21 cellular contexts compared by ENCODE assay signal in the genomic region with DNA sequence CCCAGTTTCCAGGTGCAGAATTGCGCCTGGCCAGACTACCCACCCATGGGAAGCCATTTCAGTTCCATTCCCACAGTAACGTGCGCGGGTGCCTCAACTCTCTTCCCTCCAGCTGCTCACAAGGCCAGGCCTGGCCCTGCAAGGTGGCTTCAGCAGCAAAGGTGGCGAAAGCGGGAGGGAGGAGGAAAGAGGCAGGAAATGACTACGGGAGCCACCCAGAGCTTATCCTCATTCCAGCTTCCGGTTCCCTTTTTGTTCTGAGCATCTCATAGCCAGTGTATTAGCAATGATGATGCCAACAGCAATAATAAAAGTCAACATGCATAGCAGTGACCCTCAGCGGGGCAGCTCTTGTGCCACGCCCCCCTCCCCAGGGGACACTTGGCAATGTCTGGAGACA.
A peak's percentile ranks its signal among the peaks of the same experiment; 100 is the strongest.
DNase-seq lines count a peak whose midpoint lies in the region; ATAC-seq and TF ChIP-seq lines count a peak whose summit lies in the region.
"Had no signal": no experiment of that assay in that cellular context is flagged by ENCODE, and none has a peak within 500 bp of the region (broad histone marks: within the 10 kb centered on the region; RNA-seq: fewer than 3 reads in every experiment).

No MANE protein-coding gene starts in this region.

- no peaks in the 10 kb centered on the region for H3K9me2 ChIP-seq in PC-3 (replicated peaks; ENCODE audit: low read length)

- H3K36me3 ChIP-seq in PC-3 (ENCODE audit: low read depth, low read length) (no peaks in the 10 kb centered on the region), gastroesophageal sphincter (no peaks in the 10 kb centered on the region)
- no peaks in the 10 kb centered on the region for H3K36me3 ChIP-seq in effector memory CD4-positive, alpha-beta T cell (ENCODE audit: control insufficient read depth, insufficient read depth, low read length)
- H3K36me3 ChIP-seq: heart right ventricle, SJSA1, thyroid gland had no signal

- TF ChIP-seq CTCF in PC-3 (conservative IDR thresholded peaks at IDR 0.05; ENCODE audit: low read depth, low read length) (no peak), fibroblast of pulmonary artery (IDR thresholded peaks at IDR 0.05; ENCODE audit: low read length, missing control alignments) (no peak), gastroesophageal sphincter (IDR thresholded peaks at IDR 0.05) (no peak), foreskin keratinocyte (conservative IDR thresholded peaks at IDR 0.05) (no peak)

- no peaks in the 10 kb centered on the region for H3K9me3 ChIP-seq in PC-3 (ENCODE audit: low read length)
- no peaks in the 10 kb centered on the region for H3K9me3 ChIP-seq in gastroesophageal sphincter
- H3K9me3 ChIP-seq in effector memory CD4-positive, alpha-beta T cell (ENCODE audit: control insufficient read depth, low read length): no peaks in the 10 kb centered on the region
- H3K9me3 ChIP-seq: heart right ventricle, SJSA1, thyroid gland had no signal

- no TSS peak for BruUV-seq in PC-3 (replicated peaks; lab: Mats Ljungman, UMichigan)

- no peaks in the 10 kb centered on the region for H3K27me3 ChIP-seq in PC-3 (ENCODE audit: low read length)
- H3K27me3 ChIP-seq in gastroesophageal sphincter: peaks cover 8% of the 10 kb centered on the region
- H3K27me3 ChIP-seq in foreskin keratinocyte: no peaks in the 10 kb centered on the region
- no peaks in the 10 kb centered on the region for H3K27me3 ChIP-seq in effector memory CD4-positive, alpha-beta T cell (replicated peaks; ENCODE audit: control insufficient read depth, insufficient read depth, low read length, poor library complexity, severe bottlenecking)
- H3K27me3 ChIP-seq: heart right ventricle, SJSA1, thyroid gland had no signal

- no peak overlapping the region for H3K4me2 ChIP-seq in PC-3 (ENCODE audit: low read length)

- ATAC-seq in PC-3 (peak; percentile 14; the same call in 1 of the 2 replicates), gastroesophageal sphincter (no peak), foreskin keratinocyte (no peak)
- ATAC-seq: naive thymus-derived CD8-positive, alpha-beta T cell had no signal

- H3K27ac ChIP-seq in PC-3 (ENCODE audit: low read length) (no peak overlapping the region), gastroesophageal sphincter (no peak overlapping the region), foreskin keratinocyte (no peak overlapping the region)
- H3K27ac ChIP-seq in effector memory CD4-positive, alpha-beta T cell (ENCODE audit: insufficient read depth, low read length, poor library complexity, severe bottlenecking): no peak overlapping the region
- H3K27ac ChIP-seq: heart right ventricle, parathyroid adenoma, SJSA1 had no signal

- peaks cover 34% of the 10 kb centered on the region for H3K4me1 ChIP-seq in PC-3 (ENCODE audit: insufficient read depth, low read length)
- no peaks in the 10 kb centered on the region for H3K4me1 ChIP-seq in gastroesophageal sphincter
- H3K4me1 ChIP-seq in foreskin keratinocyte: no peaks in the 10 kb centered on the region
- H3K4me1 ChIP-seq in effector memory CD4-positive, alpha-beta T cell (ENCODE audit: control insufficient read depth, insufficient read depth, low read length, poor library complexity, severe bottlenecking): no peaks in the 10 kb centered on the region

- H2AFZ ChIP-seq in PC-3 (ENCODE audit: low read length): no peak overlapping the region
- H2AFZ ChIP-seq: parathyroid adenoma had no signal

- H3F3A ChIP-seq in PC-3 (ENCODE audit: low read length, unreplicated experiment): no peaks in the 10 kb centered on the region

- POLR2A ChIA-PET in PC-3 (lab: Charles Lee; ENCODE audit: unreplicated experiment): no interaction called here

- peak; percentile 93 for DNase-seq in COR-L47 (lab: John Stamatoyannopoulos, UW)
- DNase-seq in PC-3: peak; percentile 41
- DNase-seq in fibroblast of pulmonary artery (ENCODE audit: low read depth): peak; percentile 31
- no peak for DNase-seq in NCI-H1436 (lab: John Stamatoyannopoulos, UW)
- DNase-seq in foreskin keratinocyte: no peak
- DNase-seq in effector memory CD4-positive, alpha-beta T cell: no peak
- DNase-seq: activated CD4-positive, CD25-positive, alpha-beta regulatory T cell treated with anti-CD3 and anti-CD28 coated beads, Interleukin-2, amount 50 U/mL, for 72 hours; H7; heart right ventricle; immature natural killer cell; naive thymus-derived CD8-positive, alpha-beta T cell; NCI-H2029; NCI-H446 treated with DMSO at 0.1 percent for 48 hours; stimulated activated CD4-positive, alpha-beta T cell treated with anti-CD3 and anti-CD28 coated beads, Interleukin-1b, Interleukin-23, amount 100 ng/mL, for 48 hours; stimulated activated naive CD4-positive, alpha-beta T cell; thyroid gland had no signal

- CTCF ChIA-PET in PC-3 (lab: Charles Lee): no interaction called here

- no peak for TF ChIP-seq POLR2A in gastroesophageal sphincter (IDR thresholded peaks at IDR 0.05)

- no peak overlapping the region for H3K9ac ChIP-seq in PC-3 (ENCODE audit: low read length)
- H3K9ac ChIP-seq: parathyroid adenoma had no signal

- intact Hi-C loops in PC-3 (cut with micrococcal nuclease): loop anchor here (5.0 kb wide), 2 partner anchors 44 to 169 kb away; a partner anchor contains a TSS

- H4K20me1 ChIP-seq in PC-3 (ENCODE audit: low read length): no peaks in the 10 kb centered on the region

- H3K4me3 ChIP-seq in PC-3 (ENCODE audit: low read length) (no peak overlapping the region), fibroblast of pulmonary artery (replicated peaks; ENCODE audit: low read depth, low read length) (no peak overlapping the region), gastroesophageal sphincter (no peak overlapping the region)
- no peak overlapping the region for H3K4me3 ChIP-seq in effector memory CD4-positive, alpha-beta T cell (ENCODE audit: insufficient read depth, low read depth, low read length, poor library complexity, severe bottlenecking)
- H3K4me3 ChIP-seq: heart right ventricle, lung, SJSA1, thyroid gland had no signal

- H3K79me2 ChIP-seq in PC-3 (ENCODE audit: low read length): no peaks in the 10 kb centered on the region
- H3K79me2 ChIP-seq: parathyroid adenoma had no signal

- no peak for TF ChIP-seq EP300 in Ishikawa (IDR thresholded peaks at IDR 0.05; ENCODE audit: borderline replicate concordance)
- TF ChIP-seq EP300 in gastroesophageal sphincter (IDR thresholded peaks at IDR 0.05): no peak

- no peak for TF ChIP-seq RAD21 in Ishikawa (IDR thresholded peaks at IDR 0.05; ENCODE audit: low read depth)

- 69 to 76% methylated on average over 2 to 7 of the region's 10 CpGs for WGBS in gastroesophageal sphincter (ENCODE audit: low coverage in 1 of 2), 2 donors

TF ChIP-seq in Ishikawa, 13 proteins besides CTCF, POLR2A, EP300 and RAD21:
- TF ChIP-seq YY1 (IDR thresholded peaks at IDR 0.05; ENCODE audit: low read depth) (no peak), TEAD4 (IDR thresholded peaks at IDR 0.05) (no peak), NFIC (IDR thresholded peaks at IDR 0.05) (peak; percentile 46; the same call in 1 of the 2 replicates), CEBPB (IDR thresholded peaks at IDR 0.05) (no peak)
- TF ChIP-seq, protein P1, sequence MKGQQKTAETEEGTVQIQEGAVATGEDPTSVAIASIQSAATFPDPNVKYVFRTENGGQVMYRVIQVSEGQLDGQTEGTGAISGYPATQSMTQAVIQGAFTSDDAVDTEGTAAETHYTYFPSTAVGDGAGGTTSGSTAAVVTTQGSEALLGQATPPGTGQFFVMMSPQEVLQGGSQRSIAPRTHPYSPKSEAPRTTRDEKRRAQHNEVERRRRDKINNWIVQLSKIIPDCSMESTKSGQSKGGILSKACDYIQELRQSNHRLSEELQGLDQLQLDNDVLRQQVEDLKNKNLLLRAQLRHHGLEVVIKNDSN (IDR thresholded peaks at IDR 0.05): no peak

Comparison
In these comparisons a context has a peak if more than half of its experiments do, and no peak if none do; other contexts are left out.
1. DNase-seq: peak in COR-L47 (single experiment), PC-3 (single experiment) and fibroblast of pulmonary artery (single experiment); none in NCI-H1436 (single experiment), foreskin keratinocyte (0 of 2) and effector memory CD4-positive, alpha-beta T cell (0 of 3).